ENCODE assay signal across 1 cellular context in genomic region chr2:114118088-114118487, GRCh38.
A peak's percentile ranks its signal among the peaks of the same experiment; 100 is the strongest.
TF ChIP-seq lines count a peak whose summit lies in the region.

No MANE protein-coding gene starts in this region.

TF ChIP-seq in HepG2, 621 proteins besides CTCF, POLR2A, EP300 and RAD21:
- TF ChIP-seq ZNF512B (CRISPR knock-in tag; IDR thresholded peaks at IDR 0.05; ENCODE audit: borderline replicate concordance) = no peak
- no peak for TF ChIP-seq ZNF512 (CRISPR knock-in tag; IDR thresholded peaks at IDR 0.05)
- no peak for TF ChIP-seq ZNF572 (CRISPR knock-in tag; IDR thresholded peaks at IDR 0.05)
- no peak for TF ChIP-seq ELF3 (CRISPR knock-in tag; IDR thresholded peaks at IDR 0.05)
- TF ChIP-seq ZFP82 (CRISPR knock-in tag; IDR thresholded peaks at IDR 0.05; ENCODE audit: borderline replicate concordance) = no peak
- TF ChIP-seq SOX5 (CRISPR knock-in tag; IDR thresholded peaks at IDR 0.05; ENCODE audit: borderline replicate concordance) = no peak
- TF ChIP-seq ZNF598 (CRISPR knock-in tag; IDR thresholded peaks at IDR 0.05; ENCODE audit: borderline replicate concordance) = no peak
- peak; percentile 74 to 78 for TF ChIP-seq MAFK (conservative IDR thresholded peaks at IDR 0.05 in 1 of 2, IDR thresholded peaks at IDR 0.05 in 1 of 2; ENCODE audit: low read length in 2 of 2)
- no peak for TF ChIP-seq ZNF333 (CRISPR knock-in tag; IDR thresholded peaks at IDR 0.05; ENCODE audit: borderline replicate concordance)
- peak; percentile 68 for TF ChIP-seq MAFF (IDR thresholded peaks at IDR 0.05; ENCODE audit: low read depth, low read length)
TF ChIP-seq in HepG2: peak in this region for 2.
